Comparison of ENCODE assay signal across 14 cellular contexts in the genomic region with DNA sequence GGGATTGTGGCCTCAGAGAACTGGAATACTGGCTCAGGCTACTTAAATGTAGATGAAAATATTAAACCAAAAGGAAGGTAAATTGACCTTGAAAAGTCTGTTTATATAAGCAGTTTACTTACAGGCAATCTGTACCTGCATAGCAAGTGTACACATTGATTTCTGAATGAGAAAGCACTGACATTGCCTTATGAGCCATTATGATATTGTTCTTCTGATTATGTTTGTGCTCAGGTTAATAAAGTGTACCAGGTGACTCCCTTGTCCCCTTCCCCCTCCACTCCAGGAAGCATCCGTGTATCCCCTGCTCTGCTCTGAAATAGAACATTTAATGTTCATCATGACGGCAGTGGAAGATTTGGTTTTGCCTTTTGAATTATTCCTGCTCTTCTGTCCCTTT.
A peak's percentile ranks its signal among the peaks of the same experiment; 100 is the strongest.
DNase-seq lines count a peak whose midpoint lies in the region; ATAC-seq and TF ChIP-seq lines count a peak whose summit lies in the region.
"Had no signal": no experiment of that assay in that cellular context is flagged by ENCODE, and none has a peak within 500 bp of the region (broad histone marks: within the 10 kb centered on the region; RNA-seq: fewer than 3 reads in every experiment).

No MANE protein-coding gene starts in this region.

- H3K18ac ChIP-seq in neuronal stem cell (ENCODE audit: low read length), result no peak overlapping the region

- H2AK5ac ChIP-seq in neuronal stem cell (ENCODE audit: low read depth, low read length), result no peak overlapping the region

- H2BK120ac ChIP-seq in neuronal stem cell (ENCODE audit: low read depth, low read length), result no peak overlapping the region

- H2BK5ac ChIP-seq in neuronal stem cell (ENCODE audit: low read length), result no peak overlapping the region

- no peaks in the 10 kb centered on the region for H3K79me1 ChIP-seq in neuronal stem cell (ENCODE audit: low read depth, low read length)

- H3K4me3 ChIP-seq in body of pancreas (no peak overlapping the region), sigmoid colon (no peak overlapping the region), neuronal stem cell (ENCODE audit: low read length in 2 of 2) (no peak overlapping the region), SJCRH30 (no peak overlapping the region)
- H3K4me3 ChIP-seq: HAP-1, right atrium auricular region, suprapubic skin had no signal

- no peak overlapping the region for H3K4ac ChIP-seq in neuronal stem cell (ENCODE audit: low read length)

- WGBS in body of pancreas, 2 donors, result 16 to 17% methylated on average over 2 of the region's 2 CpGs
- 36 to 57% methylated on average over 2 of the region's 2 CpGs for WGBS in sigmoid colon, 2 donors
- WGBS in neuronal stem cell (ENCODE audit: extremely low coverage in 2 of 2, insufficient read length in 2 of 2, insufficient replicate concordance in 1 of 2), 2 donors, result no CpG with 5 or more reads among the region's 2 CpGs

- H3K9ac ChIP-seq in neuronal stem cell (ENCODE audit: low read depth, low read length, poor library complexity), result no peak overlapping the region

- H2AFZ ChIP-seq in neuronal stem cell (ENCODE audit: low read length), result no peak overlapping the region

- no peak overlapping the region for H2BK12ac ChIP-seq in neuronal stem cell (ENCODE audit: low read length)

- H3K4me2 ChIP-seq in neuronal stem cell (ENCODE audit: insufficient read depth, low read length, poor library complexity, severe bottlenecking), result no peak overlapping the region

- peak; percentile 26 for ATAC-seq in body of pancreas
- ATAC-seq: SK-N-SH treated with all-trans-retinoic acid at 6 μM for 48 hours had no signal

- TF ChIP-seq POLR2A in body of pancreas (IDR thresholded peaks at IDR 0.05), result no peak
- no peak for TF ChIP-seq POLR2A in sigmoid colon (IDR thresholded peaks at IDR 0.05)

- H3K36me3 ChIP-seq in body of pancreas (replicated peaks in 1 of 2; ENCODE audit: insufficient read depth in 1 of 2, low read depth in 2 of 2), result no peaks in the 10 kb centered on the region
- no peaks in the 10 kb centered on the region for H3K36me3 ChIP-seq in sigmoid colon
- H3K36me3 ChIP-seq in neuronal stem cell (replicated peaks in 1 of 2; ENCODE audit: control insufficient read depth in 2 of 2, insufficient read depth in 2 of 2, low read length in 2 of 2), result no peaks in the 10 kb centered on the region
- H3K36me3 ChIP-seq in SJCRH30, result no peaks in the 10 kb centered on the region
- H3K36me3 ChIP-seq: HAP-1, right atrium auricular region, suprapubic skin had no signal

- peaks cover 49% of the 10 kb centered on the region for H3K4me1 ChIP-seq in body of pancreas
- H3K4me1 ChIP-seq in sigmoid colon, result peaks cover 0 to 74% (median 64%) of the 10 kb centered on the region in 4 donors
- peaks cover 11 to 24% of the 10 kb centered on the region in 2 donors for H3K4me1 ChIP-seq in neuronal stem cell (ENCODE audit: control insufficient read depth in 2 of 2, insufficient read depth in 1 of 2, low read depth in 1 of 2, low read length in 2 of 2)
- H3K4me1 ChIP-seq in SJCRH30, result peaks cover 20% of the 10 kb centered on the region

- no peak overlapping the region for H2BK15ac ChIP-seq in neuronal stem cell (ENCODE audit: low read length)

- TF ChIP-seq CTCF in body of pancreas (IDR thresholded peaks at IDR 0.05) (no peak), sigmoid colon (IDR thresholded peaks at IDR 0.05) (no peak)

- no peak overlapping the region for H3K14ac ChIP-seq in neuronal stem cell (ENCODE audit: low read length)

- peak overlapping the region in 3 of 4 donors; percentile 13 to 51 (median 26) for H3K27ac ChIP-seq in body of pancreas
- H3K27ac ChIP-seq in sigmoid colon, result peak overlapping the region in 3 of 4 donors; percentile 19 to 69 (median 44)
- H3K27ac ChIP-seq in neuronal stem cell (replicated peaks; ENCODE audit: low read length), result no peak overlapping the region
- H3K27ac ChIP-seq in SJCRH30, result no peak overlapping the region
- H3K27ac ChIP-seq: suprapubic skin had no signal

- H3K27me3 ChIP-seq in body of pancreas (no peaks in the 10 kb centered on the region), sigmoid colon (no peaks in the 10 kb centered on the region), neuronal stem cell (ENCODE audit: control insufficient read depth in 3 of 3, insufficient read depth in 3 of 3, low read depth in 1 of 3, low read length in 3 of 3) (no peaks in the 10 kb centered on the region), SJCRH30 (no peaks in the 10 kb centered on the region)
- H3K27me3 ChIP-seq: right atrium auricular region, suprapubic skin had no signal

- DNase-seq in DMS79 (lab: John Stamatoyannopoulos, UW) (peak; percentile 66), NCI-H187 treated with DMSO at 0.1 percent for 48 hours (lab: John Stamatoyannopoulos, UW) (peak; percentile 73), body of pancreas (peak in 1 of 4 donors; percentile 26), sigmoid colon (no peak), neuronal stem cell (ENCODE audit: low spot score) (no peak), CD1c-positive myeloid dendritic cell (ENCODE audit: extremely low spot score) (no peak), SJCRH30 (no peak)
- DNase-seq: activated gamma-delta T cell treated with Interleukin-2 at 50 U/mL for 16 hours, cerebellar nuclear complex, DND-41 had no signal

- H4K91ac ChIP-seq in neuronal stem cell (ENCODE audit: low read depth, low read length, poor library complexity), result no peak overlapping the region

- no peaks in the 10 kb centered on the region for H3K9me3 ChIP-seq in body of pancreas
- H3K9me3 ChIP-seq in sigmoid colon, result no peaks in the 10 kb centered on the region
- H3K9me3 ChIP-seq in neuronal stem cell (replicated peaks in 1 of 2; ENCODE audit: control insufficient read depth in 2 of 2, insufficient read depth in 1 of 2, low read depth in 1 of 2, low read length in 2 of 2), result no peaks in the 10 kb centered on the region
- no peaks in the 10 kb centered on the region for H3K9me3 ChIP-seq in SJCRH30 (replicated peaks)
- H3K9me3 ChIP-seq: HAP-1, right atrium auricular region, suprapubic skin had no signal

- no peak for TF ChIP-seq EP300 in sigmoid colon (IDR thresholded peaks at IDR 0.05)

- H4K8ac ChIP-seq in neuronal stem cell (ENCODE audit: low read depth, low read length), result no peak overlapping the region

- intact Hi-C loops in body of pancreas (cut with DNase I), result no loop called here
- intact Hi-C loops in sigmoid colon (cut with DNase I), result no loop called here

- H3K23ac ChIP-seq in neuronal stem cell (ENCODE audit: low read depth, low read length, poor library complexity), result no peak overlapping the region

Comparison
In these comparisons a context has a peak if more than half of its experiments do, and no peak if none do; other contexts are left out.
1. DNase-seq: peak in DMS79 (single experiment) and NCI-H187 treated with DMSO at 0.1 percent for 48 hours (single experiment); none in sigmoid colon (single experiment), neuronal stem cell (single experiment), CD1c-positive myeloid dendritic cell (single experiment) and SJCRH30 (0 of 2).
2. H3K27ac ChIP-seq: peak in body of pancreas (3 of 4) and sigmoid colon (3 of 4); none in neuronal stem cell (single experiment) and SJCRH30 (single experiment).